Comparison of ENCODE assay signal across 16 cellular contexts in the genomic region with DNA sequence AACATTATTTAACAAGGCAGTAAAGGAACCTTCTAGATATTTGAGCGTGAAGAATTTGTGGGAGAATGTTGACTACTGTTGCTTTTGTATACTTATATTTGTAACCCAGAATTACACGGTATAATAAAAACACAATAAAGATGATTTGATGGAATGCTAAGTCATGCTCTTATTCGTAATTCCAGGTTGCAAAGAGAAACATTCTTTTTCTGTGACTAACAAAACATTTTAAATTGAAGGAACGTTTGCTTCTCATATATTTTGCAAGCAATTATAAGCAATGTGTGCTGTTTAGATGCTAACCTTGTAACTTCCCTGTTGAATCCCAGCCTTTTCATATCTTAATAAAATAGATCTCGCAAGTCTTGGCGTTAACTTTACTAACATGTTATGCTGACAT.
A peak's percentile ranks its signal among the peaks of the same experiment; 100 is the strongest.
DNase-seq lines count a peak whose midpoint lies in the region; ATAC-seq and TF ChIP-seq lines count a peak whose summit lies in the region.
"Had no signal": no experiment of that assay in that cellular context is flagged by ENCODE, and none has a peak within 500 bp of the region (broad histone marks: within the 10 kb centered on the region; RNA-seq: fewer than 3 reads in every experiment).

No MANE protein-coding gene starts in this region.

- peak; percentile 19 for DNase-seq in AG09319 (ENCODE audit: extremely low read depth, low read depth)
- DNase-seq in LHCN-M2 (ENCODE audit: low read depth): peak; percentile 61
- peak; percentile 63 for DNase-seq in choroid plexus epithelial cell (ENCODE audit: low read depth)
- DNase-seq in mesothelial cell of epicardium (ENCODE audit: low spot score in 2 of 2, unreplicated experiment in 2 of 2): no peak
- no peak for DNase-seq in activated T-cell treated with anti-CD3 and anti-CD28 coated beads, Interleukin-2, amount 50 U/mL, for 72 hours
- no peak for DNase-seq in activated naive CD4-positive, alpha-beta T cell treated with anti-CD3 and anti-CD28 coated beads, Interleukin-2, amount 50 U/mL, for 72 hours (ENCODE audit: low spot score in 2 of 2)
- no peak for DNase-seq in vagina (ENCODE audit: extremely low spot score in 2 of 2)
- DNase-seq in immature natural killer cell: no peak
- DNase-seq: activated CD4-positive, alpha-beta T cell treated with anti-CD3 and anti-CD28 coated beads for 1 hour; activated naive CD8-positive, alpha-beta T cell treated with anti-CD3 and anti-CD28 coated beads for 36 hours; DND-41; NCI-H2081 treated with DMSO at 0.1 percent for 48 hours; nucleus accumbens; T-cell had no signal

- no peaks in the 10 kb centered on the region for H3K27me3 ChIP-seq in vagina
- H3K27me3 ChIP-seq: BLaER1 had no signal

- H3K36me3 Mint-ChIP-seq in mesothelial cell of epicardium: peaks cover 27% of the 10 kb centered on the region
- peaks cover 3 to 9% of the 10 kb centered on the region in 2 donors for H3K36me3 Mint-ChIP-seq in activated T-cell treated with anti-CD3 and anti-CD28 coated beads, Interleukin-2, amount 50 U/mL, for 72 hours (ENCODE audit: insufficient read depth in 2 of 2)
- peaks cover 8% of the 10 kb centered on the region in 2 donors for H3K36me3 Mint-ChIP-seq in activated naive CD4-positive, alpha-beta T cell treated with anti-CD3 and anti-CD28 coated beads, Interleukin-2, amount 50 U/mL, for 72 hours
- H3K36me3 Mint-ChIP-seq in immature natural killer cell: peaks cover 14 to 22% (median 16%) of the 10 kb centered on the region in 3 donors

- H3K9me3 Mint-ChIP-seq in mesothelial cell of epicardium (no peaks in the 10 kb centered on the region), immature natural killer cell (no peaks in the 10 kb centered on the region)
- H3K9me3 Mint-ChIP-seq in activated T-cell treated with anti-CD3 and anti-CD28 coated beads, Interleukin-2, amount 50 U/mL, for 72 hours: no peaks in the 10 kb centered on the region
- H3K9me3 Mint-ChIP-seq in activated naive CD4-positive, alpha-beta T cell treated with anti-CD3 and anti-CD28 coated beads, Interleukin-2, amount 50 U/mL, for 72 hours: peaks cover 0 to 3% of the 10 kb centered on the region in 2 donors
- H3K9me3 Mint-ChIP-seq: activated naive CD8-positive, alpha-beta T cell treated with anti-CD3 and anti-CD28 coated beads for 36 hours; T-cell had no signal

- H3K27ac ChIP-seq in vagina: no peak overlapping the region
- H3K27ac ChIP-seq: BLaER1 had no signal

- H3K4me1 ChIP-seq in vagina: peaks cover 11% of the 10 kb centered on the region
- H3K4me1 ChIP-seq: BLaER1 had no signal

- no peak for ATAC-seq in activated T-cell treated with anti-CD3 and anti-CD28 coated beads, Interleukin-2, amount 50 U/mL, for 72 hours (replicated peaks in 1 of 2)
- ATAC-seq in activated naive CD4-positive, alpha-beta T cell treated with anti-CD3 and anti-CD28 coated beads, Interleukin-2, amount 50 U/mL, for 72 hours: no peak
- ATAC-seq: Panc1, T-cell had no signal

- H3K4me3 ChIP-seq in choroid plexus epithelial cell (ENCODE audit: low read depth, low read length) (no peak overlapping the region), vagina (no peak overlapping the region)
- H3K4me3 ChIP-seq: BLaER1 had no signal

- no peak for TF ChIP-seq CTCF in AG09319 (IDR thresholded peaks at IDR 0.05; ENCODE audit: low read depth, low read length)
- no peak for TF ChIP-seq CTCF in choroid plexus epithelial cell (conservative IDR thresholded peaks at IDR 0.05; ENCODE audit: low read depth, low read length)
- no peak for TF ChIP-seq CTCF in mesothelial cell of epicardium (IDR thresholded peaks at IDR 0.05; ENCODE audit: unreplicated experiment)
- no peak for TF ChIP-seq CTCF in vagina (IDR thresholded peaks at IDR 0.05)

- H3K9me3 ChIP-seq in vagina: no peaks in the 10 kb centered on the region
- H3K9me3 ChIP-seq: BLaER1 had no signal

- H3K4me1 Mint-ChIP-seq in mesothelial cell of epicardium (peaks cover 14% of the 10 kb centered on the region), immature natural killer cell (no peaks in the 10 kb centered on the region)
- no peaks in the 10 kb centered on the region for H3K4me1 Mint-ChIP-seq in activated T-cell treated with anti-CD3 and anti-CD28 coated beads, Interleukin-2, amount 50 U/mL, for 72 hours (ENCODE audit: low read depth)
- H3K4me1 Mint-ChIP-seq: activated naive CD8-positive, alpha-beta T cell treated with anti-CD3 and anti-CD28 coated beads for 36 hours; T-cell had no signal

- H3K4me3 Mint-ChIP-seq in mesothelial cell of epicardium (no peak overlapping the region), immature natural killer cell (no peak overlapping the region)
- H3K4me3 Mint-ChIP-seq in activated T-cell treated with anti-CD3 and anti-CD28 coated beads, Interleukin-2, amount 50 U/mL, for 72 hours: no peak overlapping the region
- H3K4me3 Mint-ChIP-seq: activated naive CD8-positive, alpha-beta T cell treated with anti-CD3 and anti-CD28 coated beads for 36 hours; T-cell had no signal

- no peak for TF ChIP-seq POLR2A in vagina (IDR thresholded peaks at IDR 0.05)

- H3K36me3 ChIP-seq in vagina: peaks cover 0 to 23% of the 10 kb centered on the region in 2 donors

- intact Hi-C loops in vagina (cut with DNase I): no loop called here

- H3K27ac Mint-ChIP-seq in mesothelial cell of epicardium (peak overlapping the region; percentile 66), immature natural killer cell (no peak overlapping the region)
- no peak overlapping the region for H3K27ac Mint-ChIP-seq in activated T-cell treated with anti-CD3 and anti-CD28 coated beads, Interleukin-2, amount 50 U/mL, for 72 hours
- no peak overlapping the region for H3K27ac Mint-ChIP-seq in activated naive CD4-positive, alpha-beta T cell treated with anti-CD3 and anti-CD28 coated beads, Interleukin-2, amount 50 U/mL, for 72 hours
- H3K27ac Mint-ChIP-seq: activated naive CD8-positive, alpha-beta T cell treated with anti-CD3 and anti-CD28 coated beads for 36 hours; T-cell had no signal

- H3K27me3 Mint-ChIP-seq in mesothelial cell of epicardium (ENCODE audit: low read depth) (no peaks in the 10 kb centered on the region), immature natural killer cell (ENCODE audit: low read depth in 3 of 3) (no peaks in the 10 kb centered on the region)
- H3K27me3 Mint-ChIP-seq in activated T-cell treated with anti-CD3 and anti-CD28 coated beads, Interleukin-2, amount 50 U/mL, for 72 hours (ENCODE audit: low read depth): no peaks in the 10 kb centered on the region
- H3K27me3 Mint-ChIP-seq: activated naive CD8-positive, alpha-beta T cell treated with anti-CD3 and anti-CD28 coated beads for 36 hours; T-cell had no signal

Comparison
In these comparisons a context has a peak if more than half of its experiments do, and no peak if none do; other contexts are left out.
1. DNase-seq: peak in AG09319 (single experiment), LHCN-M2 (single experiment) and choroid plexus epithelial cell (single experiment); none in mesothelial cell of epicardium (0 of 2), activated T-cell treated with anti-CD3 and anti-CD28 coated beads, Interleukin-2, amount 50 U/mL, for 72 hours (0 of 2), activated naive CD4-positive, alpha-beta T cell treated with anti-CD3 and anti-CD28 coated beads, Interleukin-2, amount 50 U/mL, for 72 hours (0 of 2), vagina (0 of 2) and immature natural killer cell (0 of 3).